In the genomic region with DNA sequence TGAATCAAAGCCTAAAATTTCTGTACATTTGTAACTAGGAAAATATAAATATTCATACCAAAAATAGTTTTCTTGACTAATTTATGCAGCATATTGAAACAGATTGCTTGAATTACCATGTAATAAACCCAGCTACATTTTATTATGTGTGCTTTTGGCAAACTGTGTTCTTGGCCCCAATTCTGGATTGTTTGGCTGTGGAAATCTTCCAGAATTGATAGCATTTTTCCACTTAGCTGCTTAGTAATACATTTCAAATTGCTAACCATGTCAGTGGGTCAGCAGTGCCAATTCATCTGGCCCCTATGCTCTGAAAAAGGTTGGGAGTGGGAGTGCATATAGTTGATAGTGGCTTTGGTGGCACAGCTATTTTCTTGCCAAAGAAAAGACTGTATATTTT, we compare ENCODE assay signal across 23 cellular contexts.
DNase-seq lines count a peak whose midpoint lies in the region; ATAC-seq, FAIRE-seq and TF ChIP-seq lines count a peak whose summit lies in the region.
"Had no signal": no experiment of that assay in that cellular context is flagged by ENCODE, and none has a peak within 500 bp of the region (broad histone marks: within the 10 kb centered on the region; RNA-seq: fewer than 3 reads in every experiment).

No MANE protein-coding gene starts in this region.

- no peak for ATAC-seq in GM18907 (IDR thresholded peaks at IDR 0.05; ENCODE audit: unreplicated experiment)
- ATAC-seq: activated CD4-positive, alpha-beta T cell treated with anti-CD3 and anti-CD28 coated beads for 36 hours; CD8-positive, alpha-beta T cell; natural killer cell treated with Interleukin-12 subunit alpha and Interleukin-12 subunit beta and Interleukin-15 and Interleukin-18, amount 100 ng/mL, for 72 hours had no signal

- TF ChIP-seq CTCF in AG09309 (IDR thresholded peaks at IDR 0.05; ENCODE audit: control insufficient read depth, insufficient read depth, low read depth, low read length, missing control alignments), result no peak

- FAIRE-seq in islet of Langerhans (lab: Jason Lieb, UNC), result peak; percentile 66

- DNase-seq in AG09309 (ENCODE audit: low read depth) (peak; percentile 29), GM04503 (ENCODE audit: low read depth) (peak; percentile 47), astrocyte of the hippocampus (ENCODE audit: low read depth, low spot score) (peak; percentile 61), retina (no peak), COLO829 (ENCODE audit: low spot score) (no peak)
- DNase-seq in activated CD8-positive, alpha-beta memory T cell treated with anti-CD3 and anti-CD28 coated beads, Interleukin-2, amount 50 U/mL, for 48 hours, result no peak
- DNase-seq: ACHN; activated CD4-positive, alpha-beta T cell treated with anti-CD3 and anti-CD28 coated beads for 36 hours; activated naive CD4-positive, alpha-beta T cell treated with anti-CD3 and anti-CD28 coated beads, Interleukin-2, amount 50 U/mL, for 16 hours; DMS53; effector CD8-positive, alpha-beta T cell; GF-D8; KG1; midbrain; MV-4-11; NCI-H1694; NCI-H82 had no signal

- H3K4me3 ChIP-seq in AG09309 (ENCODE audit: control insufficient read depth, low read depth, low read length), result no peak overlapping the region
- H3K4me3 ChIP-seq: ascending aorta, esophagus muscularis mucosa had no signal

Comparison
In these comparisons a context has a peak if more than half of its experiments do, and no peak if none do; other contexts are left out.
1. DNase-seq: peak in AG09309 (single experiment), GM04503 (single experiment) and astrocyte of the hippocampus (single experiment); none in retina (single experiment), COLO829 (single experiment) and activated CD8-positive, alpha-beta memory T cell treated with anti-CD3 and anti-CD28 coated beads, Interleukin-2, amount 50 U/mL, for 48 hours (single experiment).